In genomic region chr9:119332522-119332921, GRCh38 we compare ENCODE assay signal across 26 cellular contexts. TPM values are rescaled to one million over a fixed set of nuclear protein-coding genes. Genes with fewer than 3 reads are reported as not detected.
"Had no signal": no experiment of that assay in that cellular context is flagged by ENCODE, and none has a peak within 500 bp of the region (broad histone marks: within the 10 kb centered on the region; RNA-seq: fewer than 3 reads in every experiment).

No MANE protein-coding gene starts in this region.

- ATAC-seq: esophagus mucosa; left cardiac atrium; mucosa of descending colon; naive thymus-derived CD8-positive, alpha-beta T cell; sciatic nerve; stimulated activated naive B cell treated with anti-CD40 and anti-IgM and Interleukin-4, amounts not matched to agents 10 μg/mL and 1 μg/mL and 100 μg/mL, for 72 hours; stimulated activated naive CD8-positive, alpha-beta T cell treated with anti-CD3 and anti-CD28 coated beads, Interleukin-15, amount 100 ng/mL, for 72 hours had no signal

- H3K27me3 Mint-ChIP-seq: stimulated activated naive B cell treated with anti-CD40 and anti-IgM and Interleukin-4, amounts not matched to agents 10 μg/mL and 1 μg/mL and 100 μg/mL, for 72 hours; stimulated activated naive CD8-positive, alpha-beta T cell treated with anti-CD3 and anti-CD28 coated beads, Interleukin-15, amount 100 ng/mL, for 72 hours had no signal

- H3K27ac Mint-ChIP-seq: immature natural killer cell; naive thymus-derived CD8-positive, alpha-beta T cell; stimulated activated naive B cell treated with anti-CD40 and anti-IgM and Interleukin-4, amounts not matched to agents 10 μg/mL and 1 μg/mL and 100 μg/mL, for 72 hours; stimulated activated naive CD8-positive, alpha-beta T cell treated with anti-CD3 and anti-CD28 coated beads, Interleukin-15, amount 100 ng/mL, for 72 hours had no signal

- DNase-seq: cortex of kidney; dorsolateral prefrontal cortex; effector CD8-positive, alpha-beta T cell; heart right ventricle; hypothalamus; immature natural killer cell; kidney; left cardiac atrium; mammary epithelial cell; mucosa of descending colon; naive thymus-derived CD8-positive, alpha-beta T cell; posterior cingulate gyrus; spleen; stimulated activated CD4-positive, alpha-beta T cell treated with anti-CD3 and anti-CD28 coated beads, Interleukin-15, amount 100 ng/mL, for 24 hours; stimulated activated CD4-positive, alpha-beta T cell treated with anti-CD3 and anti-CD28 coated beads, Interleukin-1b, Interleukin-23, amount 100 ng/mL, for 48 hours; stimulated activated CD4-positive, alpha-beta T cell treated with anti-CD3 and anti-CD28 coated beads, Interleukin-4, amount 100 ng/mL, for 4 hours; stimulated activated naive B cell treated with anti-CD40 and anti-IgM and Interleukin-4, amounts not matched to agents 10 μg/mL and 1 μg/mL and 100 μg/mL, for 72 hours; stimulated activated naive CD8-positive, alpha-beta T cell treated with anti-CD3 and anti-CD28 coated beads, Interleukin-15, amount 100 ng/mL, for 72 hours; testis; transverse colon had no signal

- H3K4me3 Mint-ChIP-seq: immature natural killer cell; naive thymus-derived CD8-positive, alpha-beta T cell; stimulated activated naive B cell treated with anti-CD40 and anti-IgM and Interleukin-4, amounts not matched to agents 10 μg/mL and 1 μg/mL and 100 μg/mL, for 72 hours; stimulated activated naive CD8-positive, alpha-beta T cell treated with anti-CD3 and anti-CD28 coated beads, Interleukin-15, amount 100 ng/mL, for 72 hours had no signal

- H3K9me3 ChIP-seq: testis, transverse colon had no signal

- H3K4me3 ChIP-seq: dorsolateral prefrontal cortex, heart right ventricle, mucosa of descending colon, spleen, testis, transverse colon had no signal

- H3K36me3 ChIP-seq: heart right ventricle, spleen, transverse colon had no signal

- H3K4me1 ChIP-seq: spleen, testis, transverse colon had no signal

- H3K36me3 Mint-ChIP-seq: immature natural killer cell; naive thymus-derived CD8-positive, alpha-beta T cell; stimulated activated naive B cell treated with anti-CD40 and anti-IgM and Interleukin-4, amounts not matched to agents 10 μg/mL and 1 μg/mL and 100 μg/mL, for 72 hours had no signal

- H3K27ac ChIP-seq: heart right ventricle, spleen, testis, transverse colon had no signal

- H3K4me1 Mint-ChIP-seq: immature natural killer cell; naive thymus-derived CD8-positive, alpha-beta T cell; stimulated activated naive B cell treated with anti-CD40 and anti-IgM and Interleukin-4, amounts not matched to agents 10 μg/mL and 1 μg/mL and 100 μg/mL, for 72 hours; stimulated activated naive CD8-positive, alpha-beta T cell treated with anti-CD3 and anti-CD28 coated beads, Interleukin-15, amount 100 ng/mL, for 72 hours had no signal

- H3K27me3 ChIP-seq: dorsolateral prefrontal cortex, heart right ventricle, spleen, testis, transverse colon had no signal

- FAIRE-seq: endometrium, frontal cortex, kidney had no signal

RNA-seq across cellular contexts. Expression of gene BRINP1, which starts 36.7 kb away (rescaled TPM):
- total RNA-seq: naive thymus-derived CD8-positive, alpha-beta T cell; pulmonary artery endothelial cell; sciatic nerve; subcutaneous adipose tissue had no signal
- polyA plus RNA-seq: immature natural killer cell; naive thymus-derived CD8-positive, alpha-beta T cell had no signal
